ENCODE assay signal across 1 cellular context in the genomic region with DNA sequence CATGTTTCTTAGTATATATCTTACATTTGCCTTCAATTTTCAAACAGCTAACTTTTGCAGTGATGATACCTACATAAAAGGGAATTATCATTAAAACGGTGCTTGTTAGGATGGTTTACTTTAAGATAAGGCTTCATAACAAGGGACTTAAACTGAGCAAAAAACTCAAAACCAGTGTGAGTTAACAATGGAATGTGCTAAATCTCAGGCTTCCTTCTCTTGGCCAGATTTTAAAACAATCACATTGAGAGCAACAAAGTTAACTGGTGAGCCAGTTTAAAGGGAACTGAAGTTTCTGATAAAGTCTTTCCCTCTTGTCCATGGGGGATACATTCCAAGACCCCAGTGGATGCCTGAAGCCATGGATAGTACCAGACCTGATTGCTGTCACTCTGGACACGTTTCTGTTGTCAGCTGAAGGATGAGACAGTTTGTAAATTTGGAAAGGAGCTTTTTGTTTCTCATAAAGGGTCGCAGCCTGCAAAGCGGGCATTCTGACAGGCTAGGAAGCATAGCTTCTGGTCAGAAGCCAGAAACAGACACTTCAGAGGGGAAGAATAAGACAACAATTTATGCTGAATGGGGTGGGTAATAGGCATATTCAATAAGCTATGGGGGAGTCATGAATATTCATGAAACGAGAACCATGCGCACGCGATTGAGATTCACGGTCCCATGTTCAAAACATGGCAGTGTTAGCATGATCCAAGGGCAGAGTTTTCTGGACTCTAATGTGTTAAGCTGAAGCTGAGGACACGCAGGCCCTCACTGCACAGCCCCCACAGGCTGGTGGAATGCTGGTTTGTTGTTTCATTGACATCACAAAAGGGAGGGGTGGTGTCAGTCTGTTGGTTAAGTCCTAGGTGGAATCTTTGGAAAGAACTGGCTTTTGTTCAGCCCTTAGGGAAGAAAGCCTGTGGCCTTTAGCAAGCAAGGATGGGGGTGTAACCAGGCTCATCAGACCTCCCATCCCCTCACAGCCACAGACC.
TF ChIP-seq lines count a peak whose summit lies in the region.

No MANE protein-coding gene starts in this region.

TF ChIP-seq in HepG2, 621 proteins besides CTCF, POLR2A, EP300 and RAD21 (continued from another document):
- TF ChIP-seq ZBTB40 (IDR thresholded peaks at IDR 0.05): no peak
- TF ChIP-seq ZBTB40 (CRISPR knock-in tag; IDR thresholded peaks at IDR 0.05): no peak
- TF ChIP-seq SAP130 (CRISPR knock-in tag; IDR thresholded peaks at IDR 0.05; ENCODE audit: low read depth): peak; percentile 50
- TF ChIP-seq RBAK (CRISPR knock-in tag; IDR thresholded peaks at IDR 0.05): no peak
- TF ChIP-seq HNF4A (CRISPR knock-in tag; IDR thresholded peaks at IDR 0.05): peak; percentile 9; the same call in 1 of the 2 replicates
- TF ChIP-seq SOX5 (CRISPR knock-in tag; IDR thresholded peaks at IDR 0.05; ENCODE audit: borderline replicate concordance): peak; percentile 52; the same call in 1 of the 2 replicates
- no peak for TF ChIP-seq AKAP8 (CRISPR knock-in tag; IDR thresholded peaks at IDR 0.05)
- TF ChIP-seq GATAD2A (CRISPR knock-in tag; IDR thresholded peaks at IDR 0.05): peak; percentile 49; the same call in 1 of the 2 replicates
- no peak for TF ChIP-seq FOXJ3 (CRISPR knock-in tag; IDR thresholded peaks at IDR 0.05; ENCODE audit: borderline replicate concordance)
- no peak for TF ChIP-seq CAMTA2 (CRISPR knock-in tag; IDR thresholded peaks at IDR 0.05; ENCODE audit: borderline replicate concordance)
- TF ChIP-seq ZNF652 (CRISPR knock-in tag; IDR thresholded peaks at IDR 0.05; ENCODE audit: borderline replicate concordance, low read depth): peak; percentile 81
- peak; percentile 44 for TF ChIP-seq SALL1 (CRISPR knock-in tag; IDR thresholded peaks at IDR 0.05)
- TF ChIP-seq ZBTB4 (CRISPR knock-in tag; IDR thresholded peaks at IDR 0.05; ENCODE audit: borderline replicate concordance): 0 out of 2 replicates have a peak, but pooled peaks have one; percentile 25
- no peak for TF ChIP-seq SOX13 (IDR thresholded peaks at IDR 0.05)
- peak in 1 of 2 experiments; percentile 78; a peak in 1 of 4 replicates for TF ChIP-seq SOX13 (CRISPR knock-in tag; conservative IDR thresholded peaks at IDR 0.05 in 1 of 2, IDR thresholded peaks at IDR 0.05 in 1 of 2)
- TF ChIP-seq FOXP4 (CRISPR knock-in tag; IDR thresholded peaks at IDR 0.05): peak; percentile 59
- TF ChIP-seq HOXA3 (CRISPR knock-in tag; IDR thresholded peaks at IDR 0.05): peak; percentile 32; the same call in 1 of the 2 replicates
- no peak for TF ChIP-seq MAFF (IDR thresholded peaks at IDR 0.05; ENCODE audit: low read depth, low read length)
